15 cellular contexts compared by ENCODE assay signal in genomic region chr13:51093574-51093973, GRCh38. TPM values are rescaled to one million over a fixed set of nuclear protein-coding genes. Genes with fewer than 3 reads are reported as not detected.
DNase-seq lines count a peak whose midpoint lies in the region; TF ChIP-seq lines count a peak whose summit lies in the region.
"Had no signal": no experiment of that assay in that cellular context is flagged by ENCODE, and none has a peak within 500 bp of the region (broad histone marks: within the 10 kb centered on the region; RNA-seq: fewer than 3 reads in every experiment).

No MANE protein-coding gene starts in this region.

- H3K9me3 ChIP-seq in mammary epithelial cell (replicated peaks; ENCODE audit: insufficient read depth, low read length) = no peaks in the 10 kb centered on the region
- H3K9me3 ChIP-seq: BLaER1 treated with 17β-estradiol and CSF1 and Interleukin-3, amounts not matched to agents 10 nM and 100 nM had no signal

- H3K36me3 Mint-ChIP-seq in MCF 10A (ENCODE audit: insufficient read depth, unreplicated experiment) (no peaks in the 10 kb centered on the region), mesothelial cell of epicardium (no peaks in the 10 kb centered on the region)
- H3K36me3 Mint-ChIP-seq: CD4-positive, CD25-positive, alpha-beta regulatory T cell had no signal

- H3K4me2 ChIP-seq in mammary epithelial cell (ENCODE audit: insufficient read depth, low read depth, low read length) = no peak overlapping the region
- H3K4me2 ChIP-seq: BLaER1 treated with 17β-estradiol and CSF1 and Interleukin-3, amounts not matched to agents 10 nM and 100 nM; GM23338 had no signal

- in situ Hi-C loops in mammary epithelial cell (cut with MboI; ENCODE audit: low sequenced_read_pairs in 2 of 2) = no loop called here

- H3K27ac ChIP-seq in mammary epithelial cell (ENCODE audit: insufficient read depth, low read depth, low read length) = no peak overlapping the region
- H3K27ac ChIP-seq: BLaER1 treated with 17β-estradiol and CSF1 and Interleukin-3, amounts not matched to agents 10 nM and 100 nM had no signal

- POLR2A ChIA-PET in MCF 10A (lab: Yijun Ruan, JAX) = no interaction called here

- no peaks in the 10 kb centered on the region for H3K27me3 ChIP-seq in mammary epithelial cell (ENCODE audit: insufficient read depth, low read length)
- H3K27me3 ChIP-seq: BLaER1 treated with 17β-estradiol and CSF1 and Interleukin-3, amounts not matched to agents 10 nM and 100 nM had no signal

- H3K4me3 Mint-ChIP-seq in MCF 10A (ENCODE audit: unreplicated experiment) (no peak overlapping the region), mesothelial cell of epicardium (no peak overlapping the region)
- H3K4me3 Mint-ChIP-seq: CD4-positive, CD25-positive, alpha-beta regulatory T cell; GM23338 had no signal

- H3K4me1 Mint-ChIP-seq in MCF 10A (ENCODE audit: insufficient read depth, unreplicated experiment) (no peaks in the 10 kb centered on the region), mesothelial cell of epicardium (peaks cover 9% of the 10 kb centered on the region)
- H3K4me1 Mint-ChIP-seq: CD4-positive, CD25-positive, alpha-beta regulatory T cell had no signal

- no peaks in the 10 kb centered on the region for H3K9me3 Mint-ChIP-seq in MCF 10A (ENCODE audit: unreplicated experiment)
- peaks cover 11% of the 10 kb centered on the region for H3K9me3 Mint-ChIP-seq in mesothelial cell of epicardium
- H3K9me3 Mint-ChIP-seq: CD4-positive, CD25-positive, alpha-beta regulatory T cell; GM23338 had no signal

- no peaks in the 10 kb centered on the region for H3K36me3 ChIP-seq in mammary epithelial cell (ENCODE audit: insufficient read depth, low read length)
- H3K36me3 ChIP-seq: BLaER1 treated with 17β-estradiol and CSF1 and Interleukin-3, amounts not matched to agents 10 nM and 100 nM had no signal

- H3K27ac Mint-ChIP-seq in MCF 10A (ENCODE audit: low read depth, unreplicated experiment) (no peak overlapping the region), mesothelial cell of epicardium (peak overlapping the region; percentile 33)
- H3K27ac Mint-ChIP-seq: CD4-positive, CD25-positive, alpha-beta regulatory T cell; GM23338 had no signal

- H3K27me3 Mint-ChIP-seq in MCF 10A (ENCODE audit: insufficient read depth, unreplicated experiment) (no peaks in the 10 kb centered on the region), mesothelial cell of epicardium (ENCODE audit: low read depth) (peaks cover 2% of the 10 kb centered on the region)

- no peaks in the 10 kb centered on the region for H3K79me2 ChIP-seq in mammary epithelial cell (ENCODE audit: insufficient read depth, low read length)

- TF ChIP-seq CTCF in mammary epithelial cell (conservative IDR thresholded peaks at IDR 0.05 in 1 of 2, IDR thresholded peaks at IDR 0.05 in 1 of 2; ENCODE audit: extremely low read depth in 1 of 2, insufficient read depth in 1 of 2, low read depth in 1 of 2, low read length in 2 of 2) (no peak), MCF 10A (IDR thresholded peaks at IDR 0.05; ENCODE audit: unreplicated experiment) (no peak), epithelial cell of esophagus (IDR thresholded peaks at IDR 0.05; ENCODE audit: insufficient read depth, low read depth, low read length, missing control alignments) (no peak), mesothelial cell of epicardium (IDR thresholded peaks at IDR 0.05; ENCODE audit: unreplicated experiment) (no peak), foreskin fibroblast (IDR thresholded peaks at IDR 0.05; ENCODE audit: low read depth, low read length) (no peak)

- H4K20me1 ChIP-seq in mammary epithelial cell (ENCODE audit: insufficient read depth, low read length) = no peaks in the 10 kb centered on the region
- H4K20me1 ChIP-seq: BLaER1 treated with 17β-estradiol and CSF1 and Interleukin-3, amounts not matched to agents 10 nM and 100 nM had no signal

- BruUV-seq in mammary epithelial cell (replicated peaks; lab: Mats Ljungman, UMichigan) (no TSS peak), MCF 10A (replicated peaks; lab: Mats Ljungman, UMichigan) (no TSS peak)

- no peak overlapping the region for H2AFZ ChIP-seq in mammary epithelial cell (ENCODE audit: low read depth, low read length)
- H2AFZ ChIP-seq: GM23338 had no signal

- intact Hi-C loops in mammary epithelial cell (cut with micrococcal nuclease) (no loop called here), MCF 10A (cut with micrococcal nuclease) (no loop called here)

- no peak overlapping the region for H3K4me3 ChIP-seq in mammary epithelial cell (replicated peaks in 1 of 3; ENCODE audit: insufficient read depth in 1 of 3, low read depth in 2 of 3, low read length in 3 of 3)
- no peak overlapping the region for H3K4me3 ChIP-seq in epithelial cell of esophagus (ENCODE audit: low read length)
- H3K4me3 ChIP-seq in foreskin fibroblast (ENCODE audit: low read depth in 1 of 2, low read length in 2 of 2) = no peak overlapping the region
- H3K4me3 ChIP-seq: BLaER1 treated with 17β-estradiol and CSF1 and Interleukin-3, amounts not matched to agents 10 nM and 100 nM; GM23338 had no signal

- DNase-seq in mammary epithelial cell (peak; percentile 8), MCF 10A (ENCODE audit: unreplicated experiment) (no peak), epithelial cell of esophagus (ENCODE audit: low read depth) (peak; percentile 64), mesothelial cell of epicardium (ENCODE audit: low spot score in 2 of 2, unreplicated experiment in 2 of 2) (no peak), foreskin fibroblast (no peak), NCI-H82 (lab: John Stamatoyannopoulos, UW) (no peak), GM03348 (ENCODE audit: low spot score) (no peak)
- DNase-seq: ACHN; CD4-positive, CD25-positive, alpha-beta regulatory T cell; DMS79; H7 had no signal

- CTCF ChIA-PET in mammary epithelial cell (lab: Charles Lee; ENCODE audit: low non-redundant PET) = no interaction called here
- CTCF ChIA-PET in MCF 10A (lab: Yijun Ruan, JAX) = no interaction called here

- dilution Hi-C loops in mammary epithelial cell (cut with HindIII; ENCODE audit: low sequenced_read_pairs) = no loop called here

- H3K9ac ChIP-seq in mammary epithelial cell (ENCODE audit: insufficient read depth, low read length) = no peak overlapping the region
- H3K9ac ChIP-seq: BLaER1 treated with 17β-estradiol and CSF1 and Interleukin-3, amounts not matched to agents 10 nM and 100 nM had no signal

- H3K4me1 ChIP-seq in mammary epithelial cell (ENCODE audit: insufficient read depth, low read length) = no peaks in the 10 kb centered on the region
- H3K4me1 ChIP-seq: BLaER1 treated with 17β-estradiol and CSF1 and Interleukin-3, amounts not matched to agents 10 nM and 100 nM had no signal

- 56% methylated on average over 4 of the region's 4 CpGs for WGBS in mammary epithelial cell (ENCODE audit: low coverage, missing lambda C conversion rate)

RNA-seq across cellular contexts. Expression of gene C13orf42, which starts 17.5 kb away (rescaled TPM):
- total RNA-seq in mammary epithelial cell (not detected), MCF 10A (2022) (not detected in 2 replicates), mesothelial cell of epicardium (not detected in 3 replicates)
- not detected for polyA plus RNA-seq in mammary epithelial cell
- not detected for polyA minus RNA-seq in mammary epithelial cell
- total RNA-seq: A172; CD4-positive, CD25-positive, alpha-beta regulatory T cell; G401 had no signal
- polyA plus RNA-seq: CD4-positive, CD25-positive, alpha-beta regulatory T cell had no signal

Comparison
In these comparisons a context has a peak if more than half of its experiments do, and no peak if none do; other contexts are left out.
1. DNase-seq: peak in mammary epithelial cell (single experiment) and epithelial cell of esophagus (single experiment); none in MCF 10A (single experiment), mesothelial cell of epicardium (0 of 2), foreskin fibroblast (0 of 2), NCI-H82 (single experiment) and GM03348 (single experiment).